In genomic region chr6:31597006-31597405, GRCh38 we compare ENCODE assay signal across 6 cellular contexts. TPM values are rescaled to one million over a fixed set of nuclear protein-coding genes. Genes with fewer than 3 reads are reported as not detected.
A peak's percentile ranks its signal among the peaks of the same experiment; 100 is the strongest.
DNase-seq lines count a peak whose midpoint lies in the region; ATAC-seq and TF ChIP-seq lines count a peak whose summit lies in the region.

No MANE protein-coding gene starts in this region.

- H3K36me3 ChIP-seq in DND-41 (ENCODE audit: insufficient read depth, low read length): no peaks in the 10 kb centered on the region
- no peaks in the 10 kb centered on the region for H3K36me3 ChIP-seq in adrenal gland (replicated peaks in 1 of 2)
- no peaks in the 10 kb centered on the region for H3K36me3 ChIP-seq in psoas muscle (ENCODE audit: insufficient read depth in 1 of 2, low read depth in 1 of 2)

- peak; percentile 77 for ATAC-seq in DND-41 (ENCODE audit: insufficient read depth, low read depth)
- ATAC-seq in psoas muscle: peak in 2 of 4 donors; percentile 27 to 41
- ATAC-seq in GM18909 (IDR thresholded peaks at IDR 0.05; ENCODE audit: poor library complexity, unreplicated experiment): no peak

- H3K9me3 ChIP-seq in DND-41 (ENCODE audit: insufficient read depth, low read length, severe bottlenecking) (no peaks in the 10 kb centered on the region), adrenal gland (replicated peaks in 1 of 3) (no peaks in the 10 kb centered on the region), psoas muscle (no peaks in the 10 kb centered on the region)

- 22 to 25% (median 25%) methylated on average over 2 of the region's 2 CpGs for WGBS in adrenal gland, 4 donors
- 21 to 28% (median 23%) methylated on average over 2 of the region's 2 CpGs for WGBS in psoas muscle, 3 donors

- DNase-seq in DND-41 (peak; percentile 53), NCI-H1105 (lab: John Stamatoyannopoulos, UW) (peak; percentile 26), adrenal gland (no peak), psoas muscle (no peak), hippocampal formation (lab: John Stamatoyannopoulos, UW) (no peak)

- no peaks in the 10 kb centered on the region for H4K20me1 ChIP-seq in DND-41 (ENCODE audit: insufficient read depth, low read length)

- no peak overlapping the region for H3K4me3 ChIP-seq in DND-41 (ENCODE audit: low read depth in 1 of 2, low read length in 2 of 2)
- no peak overlapping the region for H3K4me3 ChIP-seq in adrenal gland
- no peak overlapping the region for H3K4me3 ChIP-seq in psoas muscle

- TF ChIP-seq POLR2A in adrenal gland (IDR thresholded peaks at IDR 0.05): no peak

- H3K4me2 ChIP-seq in DND-41 (ENCODE audit: insufficient read depth, low read length): no peak overlapping the region

- H3K79me2 ChIP-seq in DND-41 (ENCODE audit: insufficient read depth, low read length): no peaks in the 10 kb centered on the region

- intact Hi-C loops in adrenal gland (cut with DNase I): loop anchor here (5.0 to 10.0 kb wide), 2 partner anchors 50 to 102 kb away; partner anchors contain the start of genes ATP6V1G2 (in 1 of the 2), MICB (in 1 of the 2) and NFKBIL1 (in 1 of the 2)
- intact Hi-C loops in psoas muscle (cut with DNase I): loop anchor here (2.0 to 5.0 kb wide), 2 partner anchors 16 to 105 kb away; no protein-coding TSS in a partner anchor

- H3K4me1 ChIP-seq in DND-41 (ENCODE audit: insufficient read depth, low read length) (peaks cover 12% of the 10 kb centered on the region; the same call in 1 of the 2 replicates), adrenal gland (replicated peaks in 1 of 2) (no peaks in the 10 kb centered on the region), psoas muscle (no peaks in the 10 kb centered on the region)

- H3K27me3 ChIP-seq in DND-41 (ENCODE audit: insufficient read depth, low read length, poor library complexity) (no peaks in the 10 kb centered on the region), adrenal gland (no peaks in the 10 kb centered on the region), psoas muscle (ENCODE audit: insufficient read depth in 3 of 3, low read length in 2 of 3) (no peaks in the 10 kb centered on the region)

- no peak overlapping the region for H3K9ac ChIP-seq in DND-41 (ENCODE audit: low read depth, low read length)

- no peak overlapping the region for H2AFZ ChIP-seq in DND-41 (ENCODE audit: low read depth, low read length)

- TF ChIP-seq CTCF in DND-41 (IDR thresholded peaks at IDR 0.05; ENCODE audit: borderline replicate concordance, extremely low read depth, low read length, poor library complexity, severe bottlenecking) (peak; percentile 69), adrenal gland (IDR thresholded peaks at IDR 0.05) (peak in 5 of 6 experiments; percentile 16 to 53 (median 38)), psoas muscle (IDR thresholded peaks at IDR 0.05) (peak; percentile 23)

- H3K27ac ChIP-seq in DND-41 (ENCODE audit: low read length) (no peak overlapping the region), adrenal gland (no peak overlapping the region), psoas muscle (no peak overlapping the region)

RNA-seq across cellular contexts. Expression of gene NCR3, which starts 4.2 kb away (rescaled TPM):
- under 1 TPM in 1 of 8 donors, not detected in 7; 0.46 TPM for total RNA-seq in adrenal gland
- polyA plus RNA-seq in adrenal gland: under 1 TPM in 2 of 3 donors, not detected in 1; 0.10 to 0.24 TPM
- total RNA-seq in psoas muscle: not detected
- polyA plus RNA-seq in psoas muscle: under 1 TPM in 2 of 3 donors, not detected in 1; 0.08 to 0.20 TPM

RNA-seq across cellular contexts. Expression of gene LST1, which starts 10.9 kb away (rescaled TPM):
- 10 to 100 TPM; 12.1 to 29.0 (median 20.7) TPM for total RNA-seq in adrenal gland
- 10 to 100 TPM in 2 of 3 donors, 1 to 10 TPM in 1; 9.7 to 67.8 (median 49.2) TPM for polyA plus RNA-seq in adrenal gland
- 1 to 10 TPM; 1.8 to 5.6 (median 3.1) TPM for total RNA-seq in psoas muscle
- 1 to 10 TPM; 1.2 to 1.8 (median 1.7) TPM for polyA plus RNA-seq in psoas muscle

RNA-seq across cellular contexts. Expression of gene LTB, which starts 14.8 kb away (rescaled TPM):
- total RNA-seq in adrenal gland (1 to 10 TPM in 3 of 8 donors, under 1 TPM in 2, not detected in 3; 0.35 to 4.3 (median 1.1) TPM), psoas muscle (under 1 TPM; 0.69 to 0.79 (median 0.74) TPM)
- polyA plus RNA-seq in adrenal gland (1 to 10 TPM in 2 of 3 donors, under 1 TPM in 1; 0.31 to 6.7 (median 4.8) TPM), psoas muscle (1 to 10 TPM in 1 of 3 donors, under 1 TPM in 2; 0.08 to 1.0 (median 0.17) TPM)

RNA-seq across cellular contexts. Expression of gene AIF1, which starts 18.0 kb away (rescaled TPM):
- total RNA-seq in adrenal gland: 100 to 1,000 TPM in 1 of 8 donors, 10 to 100 TPM in 7; 18.4 to 104 (median 66.3) TPM
- 10 to 100 TPM; 61.4 to 81.6 (median 73.0) TPM for polyA plus RNA-seq in adrenal gland
- total RNA-seq in psoas muscle: 1 to 10 TPM; 2.6 to 9.5 (median 4.6) TPM
- polyA plus RNA-seq in psoas muscle: 10 to 100 TPM in 1 of 3 donors, 1 to 10 TPM in 2; 4.9 to 11.3 (median 5.7) TPM

RNA-seq across cellular contexts. Expression of gene TNF, which starts 21.6 kb away (rescaled TPM):
- 1 to 10 TPM in 5 of 8 donors, under 1 TPM in 2, not detected in 1; 0.90 to 3.2 (median 1.2) TPM for total RNA-seq in adrenal gland
- 1 to 10 TPM in 1 of 3 donors, under 1 TPM in 2; 0.22 to 1.0 (median 0.81) TPM for polyA plus RNA-seq in adrenal gland
- under 1 TPM in 3 of 4 donors, not detected in 1; 0.34 to 0.81 (median 0.61) TPM for total RNA-seq in psoas muscle
- polyA plus RNA-seq in psoas muscle: under 1 TPM in 2 of 3 donors, not detected in 1; 0.09 TPM

Comparison
In these comparisons a context has a peak if more than half of its experiments do, and no peak if none do; other contexts are left out.
1. DNase-seq: peak in DND-41 (single experiment) and NCI-H1105 (single experiment); none in adrenal gland (0 of 7), psoas muscle (0 of 2) and hippocampal formation (0 of 2).
2. Peak in every context shown above with its lines, with median percentiles within 50 percentile points of each other: CTCF ChIP-seq.